23 cellular contexts compared by ENCODE assay signal in the genomic region with DNA sequence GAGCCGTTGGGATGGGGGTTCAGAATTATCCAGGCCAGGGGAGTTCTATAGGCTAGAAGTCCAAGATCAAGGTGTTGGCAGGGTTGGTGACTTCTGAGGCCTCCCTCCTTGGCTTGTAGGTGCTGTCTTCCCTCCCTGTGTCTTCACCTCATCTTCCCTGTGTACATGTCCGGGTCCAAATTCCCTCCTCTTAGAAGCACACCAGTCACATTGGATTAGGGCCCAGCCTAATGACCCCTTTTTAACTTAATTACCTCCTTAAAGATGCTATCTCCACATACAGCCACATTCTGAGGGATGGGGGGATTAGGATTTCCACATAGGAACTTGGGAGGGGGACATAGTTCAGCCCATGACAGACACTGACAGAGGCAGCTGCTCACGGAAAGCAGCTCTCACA. TPM values are rescaled to one million over a fixed set of nuclear protein-coding genes. Genes with fewer than 3 reads are reported as not detected.
DNase-seq lines count a peak whose midpoint lies in the region; ATAC-seq, FAIRE-seq and TF ChIP-seq lines count a peak whose summit lies in the region.
"Had no signal": no experiment of that assay in that cellular context is flagged by ENCODE, and none has a peak within 500 bp of the region (broad histone marks: within the 10 kb centered on the region; RNA-seq: fewer than 3 reads in every experiment).

No MANE protein-coding gene starts in this region.

- no peak overlapping the region for H2AFZ ChIP-seq in astrocyte (ENCODE audit: low read depth, low read length)
- H2AFZ ChIP-seq in smooth muscle cell (ENCODE audit: low read depth), result no peak overlapping the region

- peaks cover 0 to 93% (median 83%) of the 10 kb centered on the region in 9 donors for H3K36me3 ChIP-seq in heart left ventricle
- H3K36me3 ChIP-seq in astrocyte (ENCODE audit: insufficient read depth, low read length), result no peaks in the 10 kb centered on the region
- peaks cover 68% of the 10 kb centered on the region for H3K36me3 ChIP-seq in mesodermal cell (ENCODE audit: control insufficient read depth, insufficient read depth, low read length)
- peaks cover 3% of the 10 kb centered on the region for H3K36me3 ChIP-seq in smooth muscle cell (ENCODE audit: low read depth)

- H3K4me3 ChIP-seq in heart left ventricle (no peak overlapping the region), astrocyte (ENCODE audit: insufficient read depth, low read depth, low read length) (no peak overlapping the region), mesodermal cell (ENCODE audit: extremely low read depth, insufficient read depth, low read length, poor library complexity, severe bottlenecking) (no peak overlapping the region), smooth muscle cell (no peak overlapping the region)
- H3K4me3 ChIP-seq: A549, GM12878 had no signal

- DNase-seq in heart left ventricle (no peak), left cardiac atrium (no peak), astrocyte (ENCODE audit: low read depth) (no peak), smooth muscle cell (lab: John Stamatoyannopoulos, UW; ENCODE audit: unreplicated experiment) (no peak), D341Med (ENCODE audit: low spot score) (no peak), cerebellar cortex (ENCODE audit: low spot score) (no peak), GOT3 (lab: John Stamatoyannopoulos, UW) (no peak)
- DNase-seq: Caco-2; CD4-positive, alpha-beta T cell; DMS53; EL; H7; Karpas-422; NCI-H1048; NCI-H1436; NCI-H2029; NCI-H446; NCI-H526 treated with DMSO at 0.1 percent for 48 hours had no signal

- intact Hi-C loops in heart left ventricle (cut with DNase I), result no loop called here
- intact Hi-C loops in left cardiac atrium (cut with DNase I), result no loop called here

- WGBS in heart left ventricle, 4 donors, result 59 to 69% (median 66%) methylated on average over 3 of the region's 3 CpGs
- WGBS in mesodermal cell (ENCODE audit: insufficient coverage in 2 of 2), 2 experiments, result 85 to 88% methylated on average over 3 of the region's 3 CpGs
- WGBS in smooth muscle cell (ENCODE audit: low lambda C conversion rate), result 62% methylated on average over 3 of the region's 3 CpGs

- peak overlapping the region in 9 of 12 donors; percentile 40 to 84 (median 74) for H3K27ac ChIP-seq in heart left ventricle
- H3K27ac ChIP-seq in astrocyte (ENCODE audit: low read depth, low read length), result no peak overlapping the region
- H3K27ac ChIP-seq in mesodermal cell (ENCODE audit: low read depth, low read length, severe bottlenecking), result peak overlapping the region; percentile 24
- peak overlapping the region; percentile 83 for H3K27ac ChIP-seq in smooth muscle cell (ENCODE audit: low read depth)
- H3K27ac ChIP-seq: A549 had no signal

- no peaks in the 10 kb centered on the region for H3K9me3 Mint-ChIP-seq in astrocyte (ENCODE audit: unreplicated experiment)
- H3K9me3 Mint-ChIP-seq: CD4-positive, alpha-beta T cell; IgD-negative memory B cell had no signal

- H3K36me3 Mint-ChIP-seq in astrocyte (ENCODE audit: low read depth, unreplicated experiment), result peaks cover 26% of the 10 kb centered on the region

- ATAC-seq in heart left ventricle (no peak), left cardiac atrium (no peak)
- ATAC-seq: A549, GM12878, Panc1 had no signal

- H3K4me1 ChIP-seq in heart left ventricle (peaks cover 0 to 24% (median 0%) of the 10 kb centered on the region in 12 donors), astrocyte (ENCODE audit: insufficient read depth, low read length) (peaks cover 7% of the 10 kb centered on the region), mesodermal cell (ENCODE audit: control insufficient read depth, insufficient read depth, low read length, poor library complexity, severe bottlenecking) (peaks cover 8% of the 10 kb centered on the region), smooth muscle cell (ENCODE audit: low read depth) (peaks cover 6% of the 10 kb centered on the region)
- H3K4me1 ChIP-seq: A549 had no signal

- no peaks in the 10 kb centered on the region for H3K4me1 Mint-ChIP-seq in astrocyte (ENCODE audit: low read depth, unreplicated experiment)
- H3K4me1 Mint-ChIP-seq: IgD-negative memory B cell had no signal

- H3K9ac ChIP-seq in astrocyte (ENCODE audit: low read length), result no peak overlapping the region
- H3K9ac ChIP-seq in smooth muscle cell (ENCODE audit: low read depth), result peak overlapping the region; percentile 54

- H3K4me3 Mint-ChIP-seq in astrocyte (ENCODE audit: unreplicated experiment), result no peak overlapping the region
- H3K4me3 Mint-ChIP-seq: CD4-positive, alpha-beta T cell; IgD-negative memory B cell had no signal

- peak overlapping the region; percentile 0 for H3K4me2 ChIP-seq in astrocyte (ENCODE audit: low read length)
- peak overlapping the region; percentile 61 for H3K4me2 ChIP-seq in smooth muscle cell
- H3K4me2 ChIP-seq: A549 had no signal

- H4K20me1 ChIP-seq in astrocyte (ENCODE audit: insufficient read depth, low read length), result no peaks in the 10 kb centered on the region
- peaks cover 4% of the 10 kb centered on the region for H4K20me1 ChIP-seq in smooth muscle cell (ENCODE audit: low read depth)

- H3K27me3 ChIP-seq in heart left ventricle (no peaks in the 10 kb centered on the region), astrocyte (ENCODE audit: insufficient read depth, low read length) (no peaks in the 10 kb centered on the region), smooth muscle cell (ENCODE audit: low read depth) (no peaks in the 10 kb centered on the region)

- no peak for FAIRE-seq in astrocyte (lab: Jason Lieb, UNC)
- FAIRE-seq: A549, GM12878 had no signal

- TF ChIP-seq CTCF in heart left ventricle (IDR thresholded peaks at IDR 0.05) (no peak), astrocyte (IDR thresholded peaks at IDR 0.05; ENCODE audit: insufficient read depth, low read depth, low read length) (no peak), smooth muscle cell (IDR thresholded peaks at IDR 0.05; ENCODE audit: borderline replicate concordance, insufficient read depth, poor library complexity, severe bottlenecking) (no peak)

- no peaks in the 10 kb centered on the region for H3K27me3 Mint-ChIP-seq in astrocyte (ENCODE audit: low read depth, unreplicated experiment)
- H3K27me3 Mint-ChIP-seq: CD4-positive, alpha-beta T cell; IgD-negative memory B cell had no signal

- no peaks in the 10 kb centered on the region for H3K9me3 ChIP-seq in heart left ventricle
- H3K9me3 ChIP-seq in astrocyte (ENCODE audit: insufficient read depth, low read depth, low read length), result no peaks in the 10 kb centered on the region
- no peaks in the 10 kb centered on the region for H3K9me3 ChIP-seq in mesodermal cell (ENCODE audit: control insufficient read depth, low read length)
- no peaks in the 10 kb centered on the region for H3K9me3 ChIP-seq in smooth muscle cell (replicated peaks; ENCODE audit: low read depth)
- H3K9me3 ChIP-seq: A549, Caco-2 had no signal

- H3K27ac Mint-ChIP-seq in astrocyte (ENCODE audit: unreplicated experiment), result no peak overlapping the region
- H3K27ac Mint-ChIP-seq: CD4-positive, alpha-beta T cell; IgD-negative memory B cell had no signal

- H3K79me2 ChIP-seq in astrocyte (ENCODE audit: insufficient read depth, low read length) (no peaks in the 10 kb centered on the region), smooth muscle cell (ENCODE audit: low read depth) (no peaks in the 10 kb centered on the region)

- TF ChIP-seq POLR2A in heart left ventricle (IDR thresholded peaks at IDR 0.05), result no peak

- no peaks in the 10 kb centered on the region for H3F3A ChIP-seq in smooth muscle cell (ENCODE audit: low read depth)

RNA-seq across cellular contexts. Expression of a gene that starts 12.1 kb away (rescaled TPM):
- total RNA-seq in heart left ventricle (10 to 100 TPM; 21.9 to 42.2 (median 31.6) TPM), left cardiac atrium (10 to 100 TPM; 17.2 to 22.6 TPM), astrocyte (18.7 and 22.2 TPM in 2 replicates), smooth muscle cell (10.5 and 15.3 TPM in 2 replicates)
- polyA plus RNA-seq in heart left ventricle (10 to 100 TPM; 22.2 to 38.0 TPM), smooth muscle cell (27.0 and 28.7 TPM in 2 replicates)
- polyA plus RNA-seq in mesodermal cell (2013, experiment 1 of 2), result 20.3 TPM
- polyA plus RNA-seq in mesodermal cell (2013, experiment 2 of 2), result 17.1 TPM

RNA-seq across cellular contexts. Expression of a gene that starts 12.2 kb away (rescaled TPM):
- total RNA-seq in heart left ventricle (100 to 1,000 TPM; 408 to 937 (median 547) TPM), left cardiac atrium (100 to 1,000 TPM; 691 to 730 TPM), astrocyte (1,037 and 1,189 TPM in 2 replicates), smooth muscle cell (1,296 and 1,445 TPM in 2 replicates)
- polyA plus RNA-seq in heart left ventricle (1,000 to 10,000 TPM; 1,225 to 1,523 TPM), smooth muscle cell (371 and 424 TPM in 2 replicates)
- 1,589 TPM for polyA plus RNA-seq in mesodermal cell (2013, experiment 1 of 2)
- 1,467 TPM for polyA plus RNA-seq in mesodermal cell (2013, experiment 2 of 2)

RNA-seq across cellular contexts. Expression of a gene that starts 39.2 kb away (rescaled TPM):
- total RNA-seq in heart left ventricle (1 to 10 TPM; 4.6 to 7.4 (median 5.8) TPM), left cardiac atrium (1 to 10 TPM; 6.2 to 6.6 TPM), astrocyte (10.5 and 11.5 TPM in 2 replicates), smooth muscle cell (6.6 and 8.6 TPM in 2 replicates)
- polyA plus RNA-seq in heart left ventricle (1 to 10 TPM; 3.1 to 3.6 TPM), smooth muscle cell (4.3 and 4.9 TPM in 2 replicates)
- polyA plus RNA-seq in mesodermal cell (2013, experiment 1 of 2), result 6.5 TPM
- polyA plus RNA-seq in mesodermal cell (2013, experiment 2 of 2), result 6.5 TPM
